In genomic region chr3:101677436-101678286, GRCh38 we compare ENCODE assay signal across 8 cellular contexts. TPM values are rescaled to one million over a fixed set of nuclear protein-coding genes. Genes with fewer than 3 reads are reported as not detected.
DNase-seq lines count a peak whose midpoint lies in the region; ATAC-seq and TF ChIP-seq lines count a peak whose summit lies in the region.

No MANE protein-coding gene starts in this region.

- no peak for TF ChIP-seq CTCF in mammary epithelial cell (conservative IDR thresholded peaks at IDR 0.05 in 1 of 2, IDR thresholded peaks at IDR 0.05 in 1 of 2; ENCODE audit: extremely low read depth in 1 of 2, insufficient read depth in 1 of 2, low read depth in 1 of 2, low read length in 2 of 2)

- H3K79me2 ChIP-seq in mammary epithelial cell (ENCODE audit: insufficient read depth, low read length), result peaks cover 78% of the 10 kb centered on the region

- in situ Hi-C loops in mammary epithelial cell (cut with MboI; ENCODE audit: low sequenced_read_pairs in 2 of 2), result no loop called here

- H3K27ac Mint-ChIP-seq in stimulated activated naive CD8-positive, alpha-beta T cell treated with anti-CD3 and anti-CD28 coated beads, Interleukin-15, Interleukin-2, amounts not matched to agents 100 ng/mL and 50 ng/mL, for 24 hours, result peak overlapping the region; percentile 91

- peaks cover 53% of the 10 kb centered on the region for H3K36me3 Mint-ChIP-seq in stimulated activated naive CD8-positive, alpha-beta T cell treated with anti-CD3 and anti-CD28 coated beads, Interleukin-15, Interleukin-2, amounts not matched to agents 100 ng/mL and 50 ng/mL, for 24 hours (ENCODE audit: low read depth)

- intact Hi-C loops in mammary epithelial cell (cut with micrococcal nuclease), result loop anchor here (1.0 kb wide), 1 partner anchor 9 kb away; the partner anchor contains the start of gene RPL24

- H3K4me1 ChIP-seq in mammary epithelial cell (ENCODE audit: insufficient read depth, low read length), result peaks cover 13% of the 10 kb centered on the region
- H3K4me1 ChIP-seq in mesodermal cell (ENCODE audit: control insufficient read depth, insufficient read depth, low read length, poor library complexity, severe bottlenecking), result no peaks in the 10 kb centered on the region

- peaks cover 61% of the 10 kb centered on the region for H3K4me1 Mint-ChIP-seq in stimulated activated naive CD8-positive, alpha-beta T cell treated with anti-CD3 and anti-CD28 coated beads, Interleukin-15, Interleukin-2, amounts not matched to agents 100 ng/mL and 50 ng/mL, for 24 hours (ENCODE audit: low read depth)

- no peaks in the 10 kb centered on the region for H4K20me1 ChIP-seq in mammary epithelial cell (ENCODE audit: insufficient read depth, low read length)

- H3K9ac ChIP-seq in mammary epithelial cell (ENCODE audit: insufficient read depth, low read length), result peak overlapping the region; percentile 30

- H3K36me3 ChIP-seq in mammary epithelial cell (ENCODE audit: insufficient read depth, low read length) (peaks cover 27% of the 10 kb centered on the region), mesodermal cell (ENCODE audit: control insufficient read depth, insufficient read depth, low read length) (peaks cover 32% of the 10 kb centered on the region)

- BruUV-seq in mammary epithelial cell (replicated peaks; lab: Mats Ljungman, UMichigan), result TSS peak; percentile 41

- 58% methylated on average over 26 of the region's 29 CpGs for WGBS in mammary epithelial cell (ENCODE audit: low coverage, missing lambda C conversion rate)
- whole genome bisulfite sequencing in mesodermal cell (ENCODE audit: insufficient coverage in 2 of 2), 2 experiments, result 75 to 87% methylated on average over 22 to 25 of the region's 29 CpGs

- no peaks in the 10 kb centered on the region for H3K9me3 ChIP-seq in mammary epithelial cell (replicated peaks; ENCODE audit: insufficient read depth, low read length)
- no peaks in the 10 kb centered on the region for H3K9me3 ChIP-seq in mesodermal cell (ENCODE audit: control insufficient read depth, low read length)

- H3K4me3 Mint-ChIP-seq in stimulated activated naive CD8-positive, alpha-beta T cell treated with anti-CD3 and anti-CD28 coated beads, Interleukin-15, Interleukin-2, amounts not matched to agents 100 ng/mL and 50 ng/mL, for 24 hours, result peak overlapping the region; percentile 85

- dilution Hi-C loops in mammary epithelial cell (cut with HindIII; ENCODE audit: low sequenced_read_pairs), result no loop called here

- H2AFZ ChIP-seq in mammary epithelial cell (ENCODE audit: low read depth, low read length), result no peak overlapping the region

- DNase-seq in stimulated activated naive CD8-positive, alpha-beta T cell treated with anti-CD3 and anti-CD28 coated beads, Interleukin-15, Interleukin-2, amounts not matched to agents 100 U/mL and 50 U/mL, for 24 hours, result no peak
- no peak for DNase-seq in mammary epithelial cell
- no peak for DNase-seq in iPS-NIHi11 (ENCODE audit: low spot score)
- DNase-seq in CD1c-positive myeloid dendritic cell (ENCODE audit: extremely low spot score), result no peak

- no peak for ATAC-seq in stimulated activated naive CD8-positive, alpha-beta T cell treated with anti-CD3 and anti-CD28 coated beads, Interleukin-15, Interleukin-2, amounts not matched to agents 100 U/mL and 50 U/mL, for 24 hours
- no peak for ATAC-seq in GM18867 (IDR thresholded peaks at IDR 0.05; ENCODE audit: unreplicated experiment)
- no peak for ATAC-seq in HG03432 (IDR thresholded peaks at IDR 0.05; ENCODE audit: unreplicated experiment)

- H3K4me3 ChIP-seq in mammary epithelial cell (replicated peaks in 1 of 3; ENCODE audit: insufficient read depth in 1 of 3, low read depth in 2 of 3, low read length in 3 of 3) (peak overlapping the region; percentile 45 to 48 (median 48)), mesodermal cell (ENCODE audit: extremely low read depth, insufficient read depth, low read length, poor library complexity, severe bottlenecking) (peak overlapping the region; percentile 21)

- H3K27me3 Mint-ChIP-seq in stimulated activated naive CD8-positive, alpha-beta T cell treated with anti-CD3 and anti-CD28 coated beads, Interleukin-15, Interleukin-2, amounts not matched to agents 100 ng/mL and 50 ng/mL, for 24 hours, result no peaks in the 10 kb centered on the region

- no peaks in the 10 kb centered on the region for H3K9me3 Mint-ChIP-seq in stimulated activated naive CD8-positive, alpha-beta T cell treated with anti-CD3 and anti-CD28 coated beads, Interleukin-15, Interleukin-2, amounts not matched to agents 100 ng/mL and 50 ng/mL, for 24 hours

- H3K27ac ChIP-seq in mammary epithelial cell (ENCODE audit: insufficient read depth, low read depth, low read length) (peak overlapping the region; percentile 43), mesodermal cell (ENCODE audit: low read depth, low read length, severe bottlenecking) (peak overlapping the region; percentile 95)

- CTCF ChIA-PET in mammary epithelial cell (lab: Charles Lee; ENCODE audit: low non-redundant PET), result interaction anchor here (0.6 kb wide), 2 partner anchors 158 to 491 kb away, joined by 3 to 6 read pairs; no protein-coding TSS in a partner anchor

- H3K27me3 ChIP-seq in mammary epithelial cell (ENCODE audit: insufficient read depth, low read length), result no peaks in the 10 kb centered on the region

- H3K4me2 ChIP-seq in mammary epithelial cell (ENCODE audit: insufficient read depth, low read depth, low read length), result peak overlapping the region; percentile 83

RNA-seq across cellular contexts. Expression of gene ZBTB11, which starts 0.7 kb away (rescaled TPM):
- 10 to 100 TPM; 20.3 to 25.3 TPM for total RNA-seq in mammary epithelial cell
- 6.9 TPM for polyA plus RNA-seq in mammary epithelial cell
- 8.1 TPM for polyA minus RNA-seq in mammary epithelial cell
- 13.3 TPM for polyA plus RNA-seq in mesodermal cell (2013, experiment 1 of 2)
- polyA plus RNA-seq in mesodermal cell (2013, experiment 2 of 2), result 14.7 TPM

RNA-seq across cellular contexts. Expression of gene RPL24, which starts 8.9 kb away (rescaled TPM):
- 1,000 to 10,000 TPM in 1 of 2 donors, 100 to 1,000 TPM in 1; 920 to 1,138 TPM for total RNA-seq in mammary epithelial cell
- 906 TPM for polyA plus RNA-seq in mammary epithelial cell
- polyA minus RNA-seq in mammary epithelial cell, result 633 TPM
- 2,474 TPM for polyA plus RNA-seq in mesodermal cell (2013, experiment 1 of 2)
- polyA plus RNA-seq in mesodermal cell (2013, experiment 2 of 2), result 2,490 TPM

RNA-seq across cellular contexts. Expression of gene CEP97, which starts 46.8 kb away (rescaled TPM):
- 10 to 100 TPM; 15.7 to 15.9 TPM for total RNA-seq in mammary epithelial cell
- polyA plus RNA-seq in mammary epithelial cell, result 1.6 TPM
- 8.9 TPM for polyA minus RNA-seq in mammary epithelial cell
- 12.8 TPM for polyA plus RNA-seq in mesodermal cell (2013, experiment 1 of 2)
- polyA plus RNA-seq in mesodermal cell (2013, experiment 2 of 2), result 12.0 TPM
